In genomic region chr7:18960735-18961134, GRCh38 we compare ENCODE assay signal across 25 cellular contexts.
"Had no signal": no experiment of that assay in that cellular context is flagged by ENCODE, and none has a peak within 500 bp of the region (broad histone marks: within the 10 kb centered on the region; RNA-seq: fewer than 3 reads in every experiment).

No MANE protein-coding gene starts in this region.

- H3K4me1 ChIP-seq: adrenal gland, Peyer's patch had no signal

- H3K9me3 Mint-ChIP-seq: WTC11 had no signal

- H3K4me3 Mint-ChIP-seq: activated CD8-positive, alpha-beta T cell treated with anti-CD3 and anti-CD28 coated beads, Interleukin-2, amount 10 ng/mL, durations not matched to agents 7 days and 5 days; activated naive CD8-positive, alpha-beta T cell treated with anti-CD3 and anti-CD28 coated beads, Interleukin-2, amount 10 ng/mL, durations not matched to agents 7 days and 5 days; T-helper 17 cell; WTC11 had no signal

- H3K9me3 ChIP-seq: adrenal gland, Peyer's patch had no signal

- H3K27me3 ChIP-seq: adrenal gland, Peyer's patch had no signal

- DNase-seq: activated CD4-positive, alpha-beta T cell treated with anti-CD3 and anti-CD28 coated beads for 48 hours; activated CD4-positive, alpha-beta T cell treated with anti-CD3 and anti-CD28 coated beads, Interleukin-2, amount 50 U/mL, for 4 hours; activated CD4-positive, CD25-positive, alpha-beta regulatory T cell treated with anti-CD3 and anti-CD28 coated beads, Interleukin-2, amount 50 U/mL, for 72 hours; activated CD8-positive, alpha-beta memory T cell treated with anti-CD3 and anti-CD28 coated beads, Interleukin-2, amount 50 U/mL, for 48 hours; activated CD8-positive, alpha-beta T cell treated with anti-CD3 and anti-CD28 coated beads, Interleukin-2, amount 10 ng/mL, durations not matched to agents 7 days and 5 days; activated naive CD4-positive, alpha-beta T cell treated with anti-CD3 and anti-CD28 coated beads, Interleukin-2, amount 50 U/mL, for 16 hours; activated naive CD8-positive, alpha-beta T cell treated with anti-CD3 and anti-CD28 coated beads, Interleukin-2, amount 10 ng/mL, durations not matched to agents 7 days and 5 days; activated T-cell treated with anti-CD3 and anti-CD28 coated beads, Interleukin-2, amount 50 U/mL, for 1 hour; adrenal gland; anterior cingulate cortex; central memory CD4-positive, alpha-beta T cell; NCI-H1092; NCI-H1417; NCI-H1930; NCI-H2171; NCI-H2227 treated with DMSO at 0.1 percent for 48 hours; NCI-H446 treated with DMSO at 0.1 percent for 48 hours; NCI-H524 treated with DMSO at 0.1 percent for 48 hours; NCI-H82; Peyer's patch; SHP77; T-helper 17 cell; T-helper 9 cell had no signal

- H3K36me3 Mint-ChIP-seq: activated naive CD8-positive, alpha-beta T cell treated with anti-CD3 and anti-CD28 coated beads, Interleukin-2, amount 10 ng/mL, durations not matched to agents 7 days and 5 days; WTC11 had no signal

- H3K4me3 ChIP-seq: adrenal gland, Peyer's patch had no signal

- H3K27ac Mint-ChIP-seq: activated CD8-positive, alpha-beta T cell treated with anti-CD3 and anti-CD28 coated beads, Interleukin-2, amount 10 ng/mL, durations not matched to agents 7 days and 5 days; activated naive CD8-positive, alpha-beta T cell treated with anti-CD3 and anti-CD28 coated beads, Interleukin-2, amount 10 ng/mL, durations not matched to agents 7 days and 5 days; T-helper 17 cell; WTC11 had no signal

- H3K27me3 Mint-ChIP-seq: activated naive CD8-positive, alpha-beta T cell treated with anti-CD3 and anti-CD28 coated beads, Interleukin-2, amount 10 ng/mL, durations not matched to agents 7 days and 5 days; T-helper 17 cell had no signal

- H3K4me1 Mint-ChIP-seq: activated naive CD8-positive, alpha-beta T cell treated with anti-CD3 and anti-CD28 coated beads, Interleukin-2, amount 10 ng/mL, durations not matched to agents 7 days and 5 days; T-helper 17 cell; WTC11 had no signal

- H3K36me3 ChIP-seq: adrenal gland, Peyer's patch had no signal

- ATAC-seq: activated CD8-positive, alpha-beta T cell treated with anti-CD3 and anti-CD28 coated beads, Interleukin-2, amount 10 ng/mL, durations not matched to agents 7 days and 5 days; T-helper 17 cell; WTC11 had no signal

- H3K27ac ChIP-seq: adrenal gland, Peyer's patch, RWPE1 had no signal
